1 cellular context compared by ENCODE assay signal in genomic region chr2:101230541-101230993, GRCh38.
A peak's percentile ranks its signal among the peaks of the same experiment; 100 is the strongest.
TF ChIP-seq lines count a peak whose summit lies in the region.

No MANE protein-coding gene starts in this region.

TF ChIP-seq in HepG2, 621 proteins besides CTCF, POLR2A, EP300 and RAD21 (continued from another document):
- TF ChIP-seq TFE3 (CRISPR knock-in tag; IDR thresholded peaks at IDR 0.05), result 0 out of 2 replicates have a peak, but pooled peaks have one; percentile 30
- peak; percentile 67; the same call in 1 of the 2 replicates for TF ChIP-seq HOMEZ (CRISPR knock-in tag; IDR thresholded peaks at IDR 0.05; ENCODE audit: low read depth)
- TF ChIP-seq FOSL2 (CRISPR knock-in tag; IDR thresholded peaks at IDR 0.05), result peak; percentile 43
- 0 out of 2 replicates have a peak, but pooled peaks have one; percentile 39 for TF ChIP-seq MIXL1 (CRISPR knock-in tag; IDR thresholded peaks at IDR 0.05)
- TF ChIP-seq ZNF12 (CRISPR knock-in tag; IDR thresholded peaks at IDR 0.05), result peak; percentile 71; the same call in 1 of the 2 replicates
- no peak for TF ChIP-seq FOXA1 (IDR thresholded peaks at IDR 0.05)
- TF ChIP-seq FOXA1 (CRISPR knock-in tag; IDR thresholded peaks at IDR 0.05), result no peak
- TF ChIP-seq, protein P1, sequence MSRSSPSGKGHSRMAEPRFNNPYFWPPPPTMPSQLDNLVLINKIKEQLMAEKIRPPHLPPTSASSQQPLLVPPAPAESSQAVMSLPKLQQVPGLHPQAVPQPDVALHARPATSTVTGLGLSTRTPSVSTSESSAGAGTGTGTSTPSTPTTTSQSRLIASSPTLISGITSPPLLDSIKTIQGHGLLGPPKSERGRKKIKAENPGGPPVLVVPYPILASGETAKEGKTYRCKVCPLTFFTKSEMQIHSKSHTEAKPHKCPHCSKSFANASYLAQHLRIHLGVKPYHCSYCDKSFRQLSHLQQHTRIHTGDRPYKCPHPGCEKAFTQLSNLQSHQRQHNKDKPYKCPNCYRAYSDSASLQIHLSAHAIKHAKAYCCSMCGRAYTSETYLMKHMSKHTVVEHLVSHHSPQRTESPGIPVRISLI (CRISPR knock-in tag; IDR thresholded peaks at IDR 0.05; ENCODE audit: borderline replicate concordance), result no peak
- no peak for TF ChIP-seq ARNT2 (CRISPR knock-in tag; IDR thresholded peaks at IDR 0.05; ENCODE audit: low read depth)
- 0 out of 2 replicates have a peak, but pooled peaks have one; percentile 23 for TF ChIP-seq BCL6 (CRISPR knock-in tag; IDR thresholded peaks at IDR 0.05)
- no peak for TF ChIP-seq NFE2L1 (CRISPR knock-in tag; IDR thresholded peaks at IDR 0.05; ENCODE audit: borderline replicate concordance)
- peak; percentile 84; the same call in 1 of the 2 replicates for TF ChIP-seq ZNF331 (CRISPR knock-in tag; IDR thresholded peaks at IDR 0.05)
- TF ChIP-seq RFX5 (IDR thresholded peaks at IDR 0.05; ENCODE audit: low read depth, low read length), result no peak
- peak; percentile 42; the same call in 1 of the 2 replicates for TF ChIP-seq MAFF (IDR thresholded peaks at IDR 0.05; ENCODE audit: low read depth, low read length)
- TF ChIP-seq EHMT2 (IDR thresholded peaks at IDR 0.05; ENCODE audit: borderline replicate concordance, low read depth, low read length), result peak; percentile 86
- TF ChIP-seq HNF4A (CRISPR knock-in tag; IDR thresholded peaks at IDR 0.05), result peak; percentile 71
- peak; percentile 95 for TF ChIP-seq ZNF644 (CRISPR knock-in tag; IDR thresholded peaks at IDR 0.05; ENCODE audit: low read depth)
- TF ChIP-seq ZNF792 (CRISPR knock-in tag; IDR thresholded peaks at IDR 0.05), result 0 out of 2 replicates have a peak, but pooled peaks have one; percentile 38
- TF ChIP-seq KAT8 (CRISPR knock-in tag; IDR thresholded peaks at IDR 0.05), result 0 out of 2 replicates have a peak, but pooled peaks have one; percentile 30
- no peak for TF ChIP-seq SKIL (CRISPR knock-in tag; IDR thresholded peaks at IDR 0.05; ENCODE audit: borderline replicate concordance)
- TF ChIP-seq ZNF24 (IDR thresholded peaks at IDR 0.05), result no peak
- TF ChIP-seq ZMYM3 (CRISPR knock-in tag; IDR thresholded peaks at IDR 0.05), result peak; percentile 35; the same call in 1 of the 2 replicates
- TF ChIP-seq, protein P2, sequence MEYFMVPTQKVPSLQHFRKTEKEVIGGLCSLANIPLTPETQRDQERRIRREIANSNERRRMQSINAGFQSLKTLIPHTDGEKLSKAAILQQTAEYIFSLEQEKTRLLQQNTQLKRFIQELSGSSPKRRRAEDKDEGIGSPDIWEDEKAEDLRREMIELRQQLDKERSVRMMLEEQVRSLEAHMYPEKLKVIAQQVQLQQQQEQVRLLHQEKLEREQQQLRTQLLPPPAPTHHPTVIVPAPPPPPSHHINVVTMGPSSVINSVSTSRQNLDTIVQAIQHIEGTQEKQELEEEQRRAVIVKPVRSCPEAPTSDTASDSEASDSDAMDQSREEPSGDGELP (IDR thresholded peaks at IDR 0.05; ENCODE audit: borderline replicate concordance, low read depth), result peak; percentile 69; the same call in 1 of the 2 replicates
